Comparison of ENCODE assay signal across 1 cellular context in the genomic region with DNA sequence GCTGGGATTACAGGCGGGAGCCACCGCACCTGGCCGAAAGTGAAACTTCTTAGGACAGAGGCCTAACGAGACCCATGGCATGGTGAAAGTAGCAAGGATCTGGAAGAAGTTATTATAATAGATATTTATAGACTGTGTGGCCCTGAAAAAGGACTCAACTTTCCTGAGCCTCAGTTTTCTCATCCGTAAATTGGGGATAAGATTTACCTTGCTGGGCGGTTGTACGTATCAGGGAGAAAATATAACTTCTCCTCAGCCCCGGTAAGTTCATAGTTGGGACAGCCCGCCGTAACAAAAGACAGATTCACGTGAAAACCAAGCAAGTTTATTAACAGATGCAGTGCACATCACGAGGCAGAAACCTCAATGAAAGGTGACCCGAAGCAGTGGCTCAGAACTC.
TF ChIP-seq lines count a peak whose summit lies in the region.

No MANE protein-coding gene starts in this region.

TF ChIP-seq in HepG2, 621 proteins besides CTCF, POLR2A, EP300 and RAD21:
- TF ChIP-seq ZNF614 (CRISPR knock-in tag; IDR thresholded peaks at IDR 0.05; ENCODE audit: borderline replicate concordance) = no peak
- TF ChIP-seq ZNF629 (CRISPR knock-in tag; conservative IDR thresholded peaks at IDR 0.05) = peak; percentile 40; the same call in 1 of the 2 replicates
